In the genomic region with DNA sequence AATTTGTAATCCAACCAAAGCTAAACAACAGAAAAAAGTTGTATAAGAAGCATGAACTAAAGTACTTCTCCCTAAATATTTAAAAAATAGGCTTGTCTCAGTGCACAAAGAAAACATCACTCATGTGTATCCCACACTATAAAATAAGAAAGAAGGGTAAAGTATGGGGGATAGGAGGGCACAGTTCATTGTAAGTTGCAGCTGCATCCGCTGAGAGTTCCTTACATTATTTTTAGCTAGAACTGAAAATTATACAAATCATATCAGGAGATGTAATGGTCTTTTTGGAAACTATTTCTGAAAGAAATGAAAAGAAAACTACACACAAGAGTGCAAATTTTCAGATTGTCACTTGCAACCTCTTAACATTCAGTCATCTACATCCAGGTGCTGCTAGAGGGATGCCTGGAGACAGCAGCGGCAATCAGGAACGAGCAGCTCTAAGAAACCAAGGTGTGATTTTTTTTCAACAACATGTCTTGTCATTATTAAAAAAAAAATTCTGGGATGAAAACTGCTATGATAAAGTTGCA, we compare ENCODE assay signal across 1 cellular context.
TF ChIP-seq lines count a peak whose summit lies in the region.

No MANE protein-coding gene starts in this region.

TF ChIP-seq in GM23338, 12 proteins besides CTCF, POLR2A, EP300 and RAD21 (continued from another document):
- no peak for TF ChIP-seq ZNF462 (CRISPR knock-in tag; IDR thresholded peaks at IDR 0.05)
- TF ChIP-seq STAT1 (IDR thresholded peaks at IDR 0.05; ENCODE audit: unreplicated experiment), result no peak
- no peak for TF ChIP-seq ZNF331 (CRISPR knock-in tag; IDR thresholded peaks at IDR 0.05; ENCODE audit: low read depth)
